Comparison of ENCODE assay signal across 14 cellular contexts in genomic region chr1:244826712-244827111, GRCh38. TPM values are rescaled to one million over a fixed set of nuclear protein-coding genes. Genes with fewer than 3 reads are reported as not detected.
DNase-seq lines count a peak whose midpoint lies in the region; ATAC-seq and TF ChIP-seq lines count a peak whose summit lies in the region.
"Had no signal": no experiment of that assay in that cellular context is flagged by ENCODE, and none has a peak within 500 bp of the region (broad histone marks: within the 10 kb centered on the region; RNA-seq: fewer than 3 reads in every experiment).

No MANE protein-coding gene starts in this region.

- no peak overlapping the region for H3K27ac Mint-ChIP-seq in MCF 10A (ENCODE audit: low read depth, unreplicated experiment)
- H3K27ac Mint-ChIP-seq: CD8-positive, alpha-beta memory T cell had no signal

- no peak overlapping the region for H3K4me3 ChIP-seq in MG63
- H3K4me3 ChIP-seq: A549, BLaER1, GM23338 had no signal

- H3K27me3 ChIP-seq in MG63: no peaks in the 10 kb centered on the region
- H3K27me3 ChIP-seq in foreskin keratinocyte: no peaks in the 10 kb centered on the region
- H3K27me3 ChIP-seq: BLaER1 had no signal

- H3K4me1 Mint-ChIP-seq in MCF 10A (ENCODE audit: insufficient read depth, unreplicated experiment): peaks cover 6% of the 10 kb centered on the region
- H3K4me1 Mint-ChIP-seq: CD8-positive, alpha-beta memory T cell had no signal

- DNase-seq in H4 (ENCODE audit: low spot score) (peak; percentile 11), MG63 (peak; percentile 72), foreskin keratinocyte (no peak), MCF 10A (ENCODE audit: unreplicated experiment) (no peak), NAMALWA (ENCODE audit: low spot score) (no peak), mesenteric fat pad (ENCODE audit: low spot score) (no peak)
- DNase-seq: Caco-2; CD8-positive, alpha-beta memory T cell; DND-41; H9 had no signal

- H3K9me3 Mint-ChIP-seq in MCF 10A (ENCODE audit: unreplicated experiment): no peaks in the 10 kb centered on the region
- H3K9me3 Mint-ChIP-seq: CD8-positive, alpha-beta memory T cell; GM23338; H9 had no signal

- H3K27ac ChIP-seq in foreskin keratinocyte: no peak overlapping the region
- H3K27ac ChIP-seq: A549, BLaER1 had no signal

- TF ChIP-seq CTCF in foreskin keratinocyte (conservative IDR thresholded peaks at IDR 0.05) (no peak), MCF 10A (IDR thresholded peaks at IDR 0.05; ENCODE audit: unreplicated experiment) (no peak)

- H3K4me1 ChIP-seq in foreskin keratinocyte: no peaks in the 10 kb centered on the region
- H3K4me1 ChIP-seq: A549 had no signal

- intact Hi-C loops in MCF 10A (cut with micrococcal nuclease): no loop called here

- CTCF ChIA-PET in MCF 10A (lab: Yijun Ruan, JAX): interaction anchor here (0.5 to 1.5 kb wide), 4 partner anchors 29 to 1709 kb away, joined by 3 to 10 read pairs (median 4); no protein-coding TSS in a partner anchor

- no TSS peak for BruUV-seq in MCF 10A (replicated peaks; lab: Mats Ljungman, UMichigan)

- peak; percentile 37 for ATAC-seq in foreskin keratinocyte
- ATAC-seq in GM19324 (IDR thresholded peaks at IDR 0.05; ENCODE audit: low FRiP score, unreplicated experiment): no peak
- ATAC-seq: A549, GM23338 had no signal

- peaks cover 16% of the 10 kb centered on the region for H3K36me3 Mint-ChIP-seq in MCF 10A (ENCODE audit: insufficient read depth, unreplicated experiment)
- H3K36me3 Mint-ChIP-seq: CD8-positive, alpha-beta memory T cell had no signal

- peaks cover 7% of the 10 kb centered on the region; the same call in 1 of the 2 replicates for H3K9me3 ChIP-seq in MG63
- H3K9me3 ChIP-seq: A549, Caco-2 had no signal

- H3K27me3 Mint-ChIP-seq in MCF 10A (ENCODE audit: insufficient read depth, unreplicated experiment): no peaks in the 10 kb centered on the region

- no peak overlapping the region for H3K4me3 Mint-ChIP-seq in MCF 10A (ENCODE audit: unreplicated experiment)
- H3K4me3 Mint-ChIP-seq: CD8-positive, alpha-beta memory T cell; GM23338; H9 had no signal

- H3K36me3 ChIP-seq in MG63: no peaks in the 10 kb centered on the region
- H3K36me3 ChIP-seq: BLaER1 had no signal

- POLR2A ChIA-PET in MCF 10A (lab: Yijun Ruan, JAX): interaction anchor here (0.6 to 4.4 kb wide), 5 partner anchors 8 to 215 kb away, joined by 3 to 30 read pairs (median 5); partner anchors contain the start of gene COX20

RNA-seq across cellular contexts. Expression of gene COX20, which starts 8.7 kb away (rescaled TPM):
- 58.4 and 71.7 TPM in 2 replicates for total RNA-seq in H4 (2014; rRNA removed; shearing (Covaris generic))
- total RNA-seq in MG63 (2014; rRNA removed; shearing (Covaris generic); ENCODE audit: low replicate concordance): 33.0 and 47.3 TPM in 2 replicates
- total RNA-seq in foreskin keratinocyte (28.5 and 31.4 TPM in 2 replicates), MCF 10A (2022) (44.6 and 46.1 TPM in 2 replicates), mesenteric fat pad (20.8 TPM)
- 44.9 and 54.7 TPM in 2 replicates for polyA plus RNA-seq in foreskin keratinocyte

RNA-seq across cellular contexts. Expression of gene HNRNPU, which starts 37.6 kb away (rescaled TPM):
- 255 and 288 TPM in 2 replicates for total RNA-seq in H4 (2014; rRNA removed; shearing (Covaris generic))
- total RNA-seq in MG63 (2014; rRNA removed; shearing (Covaris generic); ENCODE audit: low replicate concordance): 173 and 393 TPM in 2 replicates
- total RNA-seq in foreskin keratinocyte (361 and 420 TPM in 2 replicates), MCF 10A (2022) (454 and 572 TPM in 2 replicates), mesenteric fat pad (284 TPM)
- 190 and 234 TPM in 2 replicates for polyA plus RNA-seq in foreskin keratinocyte

Comparison
In these comparisons a context has a peak if more than half of its experiments do, and no peak if none do; other contexts are left out.
1. DNase-seq: peak in H4 (single experiment) and MG63 (single experiment); none in foreskin keratinocyte (0 of 2), MCF 10A (single experiment), NAMALWA (single experiment) and mesenteric fat pad (single experiment).